Comparison of ENCODE assay signal across 23 cellular contexts in the genomic region with DNA sequence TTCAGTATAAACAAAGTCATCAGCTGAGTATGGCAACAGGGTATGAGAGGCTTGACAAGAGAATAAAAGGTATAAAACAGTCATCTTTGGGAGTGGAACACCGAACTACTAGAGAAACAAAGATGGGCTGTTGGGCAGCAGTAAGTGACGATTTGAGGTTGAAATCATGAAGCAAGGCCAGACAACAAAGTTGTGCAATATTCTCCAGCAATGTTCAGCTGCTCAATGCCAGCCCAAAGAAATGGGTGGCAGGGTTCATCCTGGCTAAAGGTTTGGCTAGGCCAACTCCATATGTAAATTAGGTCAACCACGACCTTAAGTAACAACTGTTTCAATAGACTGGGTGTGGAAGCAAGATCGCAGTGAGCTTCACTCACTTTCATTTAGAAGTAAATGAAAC. TPM values are rescaled to one million over a fixed set of nuclear protein-coding genes. Genes with fewer than 3 reads are reported as not detected.
DNase-seq lines count a peak whose midpoint lies in the region; ATAC-seq, FAIRE-seq and TF ChIP-seq lines count a peak whose summit lies in the region.
"Had no signal": no experiment of that assay in that cellular context is flagged by ENCODE, and none has a peak within 500 bp of the region (broad histone marks: within the 10 kb centered on the region; RNA-seq: fewer than 3 reads in every experiment).

No MANE protein-coding gene starts in this region.

- intact Hi-C loops in breast epithelium (cut with DNase I; ENCODE audit: low total_unique reads) = no loop called here
- intact Hi-C loops in gastrocnemius medialis (cut with DNase I; ENCODE audit: low total_unique reads) = loop anchor here (10.0 kb wide), 1 partner anchor 255 kb away; no protein-coding TSS in a partner anchor
- intact Hi-C loops in sciatic nerve (cut with DNase I) = no loop called here

- TF ChIP-seq POLR2A in NB4 (IDR thresholded peaks at IDR 0.05; ENCODE audit: extremely low read depth, insufficient read length) (no peak), breast epithelium (IDR thresholded peaks at IDR 0.05) (no peak), gastrocnemius medialis (IDR thresholded peaks at IDR 0.05) (no peak)

- in situ Hi-C loops in gastrocnemius medialis (cut with MboI; ENCODE audit: low sequenced_read_pairs in 4 of 4) = no loop called here
- in situ Hi-C loops in GM13977 (cut with MboI; ENCODE audit: low pct_unique_long_range_greater_than_20kb, low sequenced_read_pairs, unreplicated experiment) = no loop called here

- H3K4me3 ChIP-seq in NB4 (ENCODE audit: low read depth, low read length) (no peak overlapping the region), breast epithelium (no peak overlapping the region), gastrocnemius medialis (no peak overlapping the region)
- H3K4me3 ChIP-seq: heart left ventricle, Peyer's patch had no signal

- no peak for TF ChIP-seq CTCF in NB4 (IDR thresholded peaks at IDR 0.05; ENCODE audit: low read depth, low read length)
- no peak for TF ChIP-seq CTCF in breast epithelium (IDR thresholded peaks at IDR 0.05)
- no peak for TF ChIP-seq CTCF in gastrocnemius medialis (IDR thresholded peaks at IDR 0.05 in 4 of 5, conservative IDR thresholded peaks at IDR 0.05 in 1 of 5)
- no peak for TF ChIP-seq CTCF in GM13977 (IDR thresholded peaks at IDR 0.05; ENCODE audit: extremely low read depth, insufficient read depth, missing control alignments)

- no peaks in the 10 kb centered on the region for H3K36me3 ChIP-seq in breast epithelium
- no peaks in the 10 kb centered on the region for H3K36me3 ChIP-seq in gastrocnemius medialis
- H3K36me3 ChIP-seq: Peyer's patch had no signal

- peak; percentile 26 to 81 for ATAC-seq in gastrocnemius medialis
- no peak for ATAC-seq in GM21576 (IDR thresholded peaks at IDR 0.05; ENCODE audit: unreplicated experiment)
- no peak for ATAC-seq in sciatic nerve
- no peak for ATAC-seq in HG03378 (IDR thresholded peaks at IDR 0.05; ENCODE audit: unreplicated experiment)
- ATAC-seq: activated CD4-positive, CD25-positive, alpha-beta regulatory T cell treated with anti-CD3 and anti-CD28 coated beads, Interleukin-2, amount 50 U/mL, for 24 hours; heart left ventricle; stimulated activated naive CD8-positive, alpha-beta T cell treated with anti-CD3 and anti-CD28 coated beads, Interleukin-15, Interleukin-2, amounts not matched to agents 100 U/mL and 50 U/mL, for 24 hours had no signal

- peaks cover 0 to 5% of the 10 kb centered on the region in 2 donors for H3K4me1 ChIP-seq in breast epithelium
- H3K4me1 ChIP-seq in gastrocnemius medialis = peaks cover 64 to 71% of the 10 kb centered on the region in 2 donors

- no peaks in the 10 kb centered on the region for H3K27me3 ChIP-seq in breast epithelium
- H3K27me3 ChIP-seq in gastrocnemius medialis = no peaks in the 10 kb centered on the region
- H3K27me3 ChIP-seq: heart left ventricle, Peyer's patch had no signal

- DNase-seq in GM19239 (ENCODE audit: insufficient read length, low spot score) (no peak), NB4 (ENCODE audit: low read depth) (peak; percentile 68), breast epithelium (ENCODE audit: low spot score in 2 of 2) (no peak), gastrocnemius medialis (peak in 1 of 2 donors; percentile 42), GM13977 (ENCODE audit: low spot score) (no peak), sciatic nerve (ENCODE audit: low spot score) (no peak)
- DNase-seq: activated naive CD8-positive, alpha-beta T cell treated with anti-CD3 and anti-CD28 coated beads for 36 hours; COR-L47; EL; H7; heart left ventricle; NCI-H1105 treated with DMSO at 0.1 percent for 48 hours; NCI-H2171 treated with DMSO at 0.1 percent for 48 hours; NCI-H748 treated with DMSO at 0.1 percent for 48 hours; occipital lobe; Peyer's patch; stimulated activated naive CD8-positive, alpha-beta T cell treated with anti-CD3 and anti-CD28 coated beads, Interleukin-15, Interleukin-2, amounts not matched to agents 100 U/mL and 50 U/mL, for 24 hours; T-helper 9 cell; trophoblast cell had no signal

- peak overlapping the region; percentile 8 to 73 for H3K27ac ChIP-seq in breast epithelium
- peak overlapping the region; percentile 60 to 78 (median 68) for H3K27ac ChIP-seq in gastrocnemius medialis
- H3K27ac ChIP-seq: heart left ventricle, Peyer's patch had no signal

- peak; percentile 23 for FAIRE-seq in GM19239 (lab: Jason Lieb, UNC)
- FAIRE-seq: colon had no signal

- H3K9me3 ChIP-seq in breast epithelium = no peaks in the 10 kb centered on the region
- H3K9me3 ChIP-seq in gastrocnemius medialis = no peaks in the 10 kb centered on the region
- H3K9me3 ChIP-seq: heart left ventricle, Peyer's patch had no signal

RNA-seq across cellular contexts. Expression of gene APIP, which starts 6.2 kb away (rescaled TPM):
- 10 to 100 TPM; 27.7 to 46.4 (median 29.8) TPM for total RNA-seq in breast epithelium
- total RNA-seq in gastrocnemius medialis = 10 to 100 TPM; 22.5 to 49.1 (median 31.5) TPM
- total RNA-seq in sciatic nerve = 35.4 TPM

RNA-seq across cellular contexts. Expression of gene PDHX, which starts 6.5 kb away (rescaled TPM):
- total RNA-seq in breast epithelium (10 to 100 TPM; 32.1 to 42.7 (median 41.6) TPM), gastrocnemius medialis (100 to 1,000 TPM in 1 of 4 donors, 10 to 100 TPM in 3; 77.7 to 101 (median 87.3) TPM), sciatic nerve (37.0 TPM)

Comparison
In these comparisons a context has a peak if more than half of its experiments do, and no peak if none do; other contexts are left out.
1. ATAC-seq: peak in gastrocnemius medialis (2 of 2); none in GM21576 (single experiment), sciatic nerve (single experiment) and HG03378 (single experiment).